In the genomic region with DNA sequence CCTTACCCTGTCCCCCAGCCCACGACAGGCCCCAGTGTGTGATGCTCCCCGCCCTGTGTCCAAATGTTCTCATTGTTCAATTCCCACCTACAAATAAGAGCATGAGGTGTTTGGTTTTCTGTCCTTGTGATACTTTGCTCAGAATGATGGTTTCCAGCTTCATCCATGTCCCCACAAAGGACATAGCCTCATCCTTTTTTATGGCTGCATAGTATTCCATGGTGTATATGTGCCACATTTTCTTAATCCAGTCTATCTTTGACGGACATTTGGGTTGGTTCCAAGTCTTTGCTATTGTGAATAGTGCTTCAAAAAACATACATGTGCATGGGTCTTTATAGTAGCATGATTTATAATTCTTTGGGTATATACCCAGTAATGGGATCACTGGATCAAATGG, we compare ENCODE assay signal across 2 cellular contexts.
TF ChIP-seq lines count a peak whose summit lies in the region.

No MANE protein-coding gene starts in this region.

TF ChIP-seq in HEK293, 187 proteins besides CTCF, POLR2A, EP300 and RAD21:
- TF ChIP-seq ZNF146 (tag by site-specific recombination; IDR thresholded peaks at IDR 0.05), result peak; percentile 71

TF ChIP-seq in K562, 482 proteins besides CTCF, POLR2A, EP300 and RAD21:
- TF ChIP-seq ZNF146 (CRISPR knock-in tag; IDR thresholded peaks at IDR 0.05; ENCODE audit: unreplicated experiment) (peak; percentile 64), RBM25 (IDR thresholded peaks at IDR 0.05; ENCODE audit: low read depth, low read length, severe bottlenecking) (peak; percentile 9)
